Comparison of ENCODE assay signal across 9 cellular contexts in the genomic region with DNA sequence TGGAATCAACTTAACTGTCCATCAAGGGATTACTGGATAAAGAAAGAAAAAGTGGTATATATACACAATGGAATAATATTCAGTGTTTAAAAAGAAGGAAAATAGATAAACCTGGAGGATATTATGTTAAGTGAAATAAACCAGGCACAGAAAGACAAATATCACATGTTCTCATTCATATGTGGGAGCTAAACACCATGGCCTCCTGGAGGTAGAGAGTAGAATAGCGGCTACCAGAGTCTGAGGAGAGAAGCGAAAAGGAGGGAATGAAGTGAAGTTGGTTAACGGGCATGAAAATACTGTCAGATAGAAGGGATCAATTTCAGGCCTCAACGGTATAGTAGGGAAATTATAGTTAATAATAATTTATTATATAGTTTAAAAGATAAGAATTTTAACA.
DNase-seq lines count a peak whose midpoint lies in the region; ATAC-seq, FAIRE-seq and TF ChIP-seq lines count a peak whose summit lies in the region.
"Had no signal": no experiment of that assay in that cellular context is flagged by ENCODE, and none has a peak within 500 bp of the region (broad histone marks: within the 10 kb centered on the region; RNA-seq: fewer than 3 reads in every experiment).

No MANE protein-coding gene starts in this region.

- H4K91ac ChIP-seq in H1 (replicated peaks; ENCODE audit: insufficient read length, low read length) = no peak overlapping the region

- no peaks in the 10 kb centered on the region for H3K79me2 ChIP-seq in H1 (ENCODE audit: control insufficient read depth in 1 of 2, insufficient read depth in 2 of 2, low read length in 2 of 2)

- H2BK20ac ChIP-seq in H1 (ENCODE audit: low read length) = no peak overlapping the region

- H3K36me3 ChIP-seq in H1 (ENCODE audit: control insufficient read depth in 2 of 4, insufficient read depth in 4 of 4, low read length in 3 of 4) = no peaks in the 10 kb centered on the region

- no peak overlapping the region for H2AFZ ChIP-seq in H1 (ENCODE audit: low read length)

- peak; percentile 53 to 55 for TF ChIP-seq RAD21 in H1 (IDR thresholded peaks at IDR 0.05 in 1 of 2, conservative IDR thresholded peaks at IDR 0.05 in 1 of 2; ENCODE audit: low read depth in 2 of 2, low read length in 2 of 2)

- no peak overlapping the region for H2BK120ac ChIP-seq in H1 (replicated peaks; ENCODE audit: low read depth, low read length)

- no peak for TF ChIP-seq EP300 in H1 (IDR thresholded peaks at IDR 0.05; ENCODE audit: borderline replicate concordance in 1 of 2, low read depth in 2 of 2, low read length in 2 of 2)

- H4K8ac ChIP-seq in H1 (ENCODE audit: extremely low read depth, insufficient read depth, low read length) = no peak overlapping the region

- no peak overlapping the region for H3K14ac ChIP-seq in H1 (ENCODE audit: insufficient read length)

- no peaks in the 10 kb centered on the region for H3K79me1 ChIP-seq in H1 (ENCODE audit: low read depth, low read length)

- peak; percentile 45 for FAIRE-seq in H1 (lab: Jason Lieb, UNC)
- no peak for FAIRE-seq in GM12891 (lab: Jason Lieb, UNC)

- TF ChIP-seq CTCF in C4-2B (conservative IDR thresholded peaks at IDR 0.05) = peak; percentile 50
- peak in 1 of 3 experiments; percentile 48; a peak in 1 of 4 replicates for TF ChIP-seq CTCF in H1 (IDR thresholded peaks at IDR 0.05; ENCODE audit: control extremely low read depth in 1 of 3, insufficient read depth in 1 of 3, low read depth in 1 of 3, low read length in 3 of 3)
- peak in 4 of 56 donors; percentile 7 to 27 (median 13) for TF ChIP-seq CTCF in dorsolateral prefrontal cortex (IDR thresholded peaks at IDR 0.05 in 54 of 56, conservative IDR thresholded peaks at IDR 0.05 in 2 of 56; ENCODE audit: low read depth in 1 of 56, partially characterized antibody in 56 of 56)

- H3K4me2 ChIP-seq in H1 (ENCODE audit: insufficient read depth in 1 of 2, low read depth in 2 of 2, low read length in 2 of 2) = no peak overlapping the region

- no peak overlapping the region for H3K18ac ChIP-seq in H1 (ENCODE audit: extremely low read depth, low read length)

- no peak overlapping the region for H3K4ac ChIP-seq in H1 (replicated peaks; ENCODE audit: insufficient read length, low read depth, low read length)

- H2AK5ac ChIP-seq in H1 (ENCODE audit: low read depth, low read length) = no peak overlapping the region

- H4K5ac ChIP-seq in H1 (ENCODE audit: insufficient read length, low read depth, low read length) = no peak overlapping the region

- no peaks in the 10 kb centered on the region for H3K23me2 ChIP-seq in H1 (ENCODE audit: low read depth, low read length)

- no peak overlapping the region for H3K56ac ChIP-seq in H1 (replicated peaks; ENCODE audit: insufficient read length, low read depth, low read length)

- H3K27me3 ChIP-seq in H1 (replicated peaks in 1 of 4; ENCODE audit: control insufficient read depth in 3 of 4, extremely low read depth in 1 of 4, insufficient read depth in 3 of 4, low read length in 3 of 4) (no peaks in the 10 kb centered on the region), dorsolateral prefrontal cortex (peaks cover 0 to 6% (median 0%) of the 10 kb centered on the region in 45 donors)

- POLR2A ChIA-PET in H1 (lab: Charles Lee; ENCODE audit: partially characterized antibody) = no interaction called here

- ATAC-seq in GM19025 (IDR thresholded peaks at IDR 0.05; ENCODE audit: low read depth, unreplicated experiment) = peak; percentile 58
- ATAC-seq in HG03558 (IDR thresholded peaks at IDR 0.05; ENCODE audit: extremely low read depth, unreplicated experiment) = peak; percentile 59

- intact Hi-C loops in dorsolateral prefrontal cortex (cut with DNase I) = no loop called here

- no peaks in the 10 kb centered on the region for H3K4me1 ChIP-seq in H1 (replicated peaks in 1 of 4; ENCODE audit: control insufficient read depth in 3 of 4, insufficient read depth in 4 of 4, low read length in 3 of 4)

- no peak overlapping the region for H2BK5ac ChIP-seq in H1 (ENCODE audit: low read depth, low read length)

- no peak overlapping the region for H3K23ac ChIP-seq in H1 (ENCODE audit: insufficient read length)

- TF ChIP-seq POLR2A in H1 (IDR thresholded peaks at IDR 0.05; ENCODE audit: control extremely low read depth in 1 of 2, low read depth in 2 of 2, low read length in 2 of 2) (no peak), GM12891 (IDR thresholded peaks at IDR 0.05; ENCODE audit: low read depth, low read length) (no peak)

- no peaks in the 10 kb centered on the region for H4K20me1 ChIP-seq in H1 (replicated peaks in 1 of 2; ENCODE audit: control insufficient read depth in 1 of 2, insufficient read depth in 2 of 2, low read length in 2 of 2)

- 70% methylated on average over 4 of the region's 4 CpGs; no CpG with 5 or more reads in 1 of the 2 experiments for WGBS in H1 (ENCODE audit: extremely low coverage in 1 of 2, insufficient coverage in 1 of 2, insufficient read length in 1 of 2, insufficient replicate concordance in 2 of 2, low coverage in 1 of 2, low lambda C conversion rate in 2 of 2, missing lambda C conversion rate in 1 of 2), 2 experiments

- no peak overlapping the region for H3K9ac ChIP-seq in H1 (replicated peaks in 1 of 4; ENCODE audit: extremely low read depth in 1 of 4, low read depth in 3 of 4, low read length in 3 of 4)

- no peak overlapping the region for H2BK12ac ChIP-seq in H1 (ENCODE audit: low read depth, low read length)

- DNase-seq in H1 (ENCODE audit: low read depth in 1 of 2, low spot score in 2 of 2) (no peak), NCI-H2029 treated with DMSO at 0.1 percent for 48 hours (lab: John Stamatoyannopoulos, UW) (no peak), dorsolateral prefrontal cortex (no peak), GM12891 (ENCODE audit: insufficient read length, low spot score) (no peak), NCI-H146 (lab: John Stamatoyannopoulos, UW) (no peak)
- DNase-seq: activated T-cell treated with anti-CD3 and anti-CD28 coated beads, Interleukin-2, amount 50 U/mL, for 24 hours had no signal

- no peak overlapping the region for H3K4me3 ChIP-seq in H1 (ENCODE audit: extremely low read depth in 1 of 4, insufficient read depth in 2 of 4, low read depth in 3 of 4, low read length in 4 of 4)
- H3K4me3 ChIP-seq in dorsolateral prefrontal cortex = no peak overlapping the region

- H2BK15ac ChIP-seq in H1 (ENCODE audit: low read length) = no peak overlapping the region

- no peaks in the 10 kb centered on the region for H3K9me3 ChIP-seq in H1 (ENCODE audit: insufficient read depth in 2 of 2, low read depth in 1 of 2, low read length in 1 of 2)

- CTCF ChIA-PET in H1 (lab: Charles Lee; ENCODE audit: partially characterized antibody) = interaction anchor here (0.9 to 1.9 kb wide), 19 partner anchors 10 to 167 kb away, joined by 3 to 11 read pairs (median 4); no protein-coding TSS in a partner anchor

- H3K27ac ChIP-seq in C4-2B (no peak overlapping the region), H1 (ENCODE audit: low read depth, low read length) (no peak overlapping the region), dorsolateral prefrontal cortex (no peak overlapping the region)

TF ChIP-seq in H1, 55 proteins besides CTCF, POLR2A, EP300 and RAD21 (continues in another document):
- TF ChIP-seq SIX5 (IDR thresholded peaks at IDR 0.05; ENCODE audit: low read depth, low read length) (no peak), TCF12 (IDR thresholded peaks at IDR 0.05; ENCODE audit: low read depth, low read length) (no peak)

TF ChIP-seq in GM12891, 5 proteins besides CTCF, POLR2A, EP300 and RAD21:
- TF ChIP-seq TAF1 (IDR thresholded peaks at IDR 0.05; ENCODE audit: low read depth, low read length) = no peak
- no peak for TF ChIP-seq POU2F2 (IDR thresholded peaks at IDR 0.05; ENCODE audit: low read depth, low read length)
- no peak for TF ChIP-seq SPI1 (IDR thresholded peaks at IDR 0.05; ENCODE audit: low read depth, low read length)
- TF ChIP-seq PAX5 (IDR thresholded peaks at IDR 0.05; ENCODE audit: insufficient read depth, low read length, severe bottlenecking) = no peak
- no peak for TF ChIP-seq POLR2AphosphoS5 (IDR thresholded peaks at IDR 0.05; ENCODE audit: low read depth, low read length)
